ENCODE assay signal across 24 cellular contexts in the genomic region with DNA sequence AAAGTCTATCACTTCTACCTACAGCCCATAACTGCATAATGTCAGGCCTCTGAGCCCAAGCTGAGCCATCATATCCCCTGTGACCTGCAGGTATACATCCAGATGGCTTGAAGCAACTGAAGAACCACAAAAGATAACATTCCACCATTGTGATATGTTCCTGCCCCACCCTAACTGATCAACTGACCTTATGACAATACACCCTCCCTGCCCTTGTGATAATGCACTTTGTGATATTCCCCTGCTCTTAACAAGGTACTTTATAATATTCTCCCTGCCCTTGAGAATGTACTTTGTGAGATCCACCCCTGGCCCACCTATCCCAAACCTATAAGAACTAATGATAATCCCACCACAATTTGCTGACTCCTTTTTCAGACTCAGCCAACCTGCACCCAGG.
"Had no signal": no experiment of that assay in that cellular context is flagged by ENCODE, and none has a peak within 500 bp of the region (broad histone marks: within the 10 kb centered on the region; RNA-seq: fewer than 3 reads in every experiment).

No MANE protein-coding gene starts in this region.

- H3K9me3 ChIP-seq: ascending aorta, colonic mucosa, right lobe of liver, thoracic aorta, upper lobe of right lung had no signal

- H3K27me3 ChIP-seq: ascending aorta, colonic mucosa, hepatocyte, right lobe of liver, upper lobe of right lung had no signal

- H3K27ac ChIP-seq: ascending aorta, colonic mucosa, epithelial cell of prostate, hepatocyte, parathyroid adenoma, right lobe of liver, thoracic aorta, upper lobe of right lung had no signal

- H3K9ac ChIP-seq: parathyroid adenoma had no signal

- ATAC-seq: left cardiac atrium; natural killer cell treated with Interleukin-12 subunit alpha and Interleukin-12 subunit beta and Interleukin-15 and Interleukin-18, amount 100 ng/mL, for 72 hours; right lobe of liver; stimulated activated effector memory CD8-positive, alpha-beta T cell treated with anti-CD3 and anti-CD28 coated beads, Interleukin-12 subunit alpha, Interleukin-12 subunit beta, amount 100 ng/mL, for 72 hours; WTC11 had no signal

- H3K4me1 Mint-ChIP-seq: endodermal cell, WTC11 had no signal

- H3K36me3 ChIP-seq: ascending aorta, colonic mucosa, right lobe of liver, thoracic aorta, upper lobe of right lung had no signal

- H3K4me3 ChIP-seq: ascending aorta, colonic mucosa, hepatocyte, right lobe of liver, thoracic aorta, upper lobe of right lung had no signal

- H3K27ac Mint-ChIP-seq: endodermal cell, WTC11 had no signal

- H3K27me3 Mint-ChIP-seq: activated CD4-positive, alpha-beta memory T cell treated with anti-CD3 and anti-CD28 coated beads, Interleukin-2, amount 10 ng/mL, durations not matched to agents 7 days and 5 days; activated CD4-positive, alpha-beta T cell treated with anti-CD3 and anti-CD28 coated beads for 36 hours; central memory CD8-positive, alpha-beta T cell; natural killer cell treated with Interleukin-12 subunit alpha and Interleukin-12 subunit beta and Interleukin-15 and Interleukin-18, amount 100 ng/mL, for 72 hours; T-cell had no signal

- H3K9me3 Mint-ChIP-seq: central memory CD8-positive, alpha-beta T cell; endodermal cell; natural killer cell treated with Interleukin-12 subunit alpha and Interleukin-12 subunit beta and Interleukin-15 and Interleukin-18, amount 100 ng/mL, for 72 hours; stimulated activated effector memory CD8-positive, alpha-beta T cell treated with anti-CD3 and anti-CD28 coated beads, Interleukin-12 subunit alpha, Interleukin-12 subunit beta, amount 100 ng/mL, for 72 hours; T-cell; WTC11 had no signal

- H3K4me2 ChIP-seq: hepatocyte had no signal

- H3K4me3 Mint-ChIP-seq: activated CD4-positive, alpha-beta memory T cell treated with anti-CD3 and anti-CD28 coated beads, Interleukin-2, amount 10 ng/mL, durations not matched to agents 7 days and 5 days; activated CD4-positive, alpha-beta T cell treated with anti-CD3 and anti-CD28 coated beads for 36 hours; central memory CD8-positive, alpha-beta T cell; endodermal cell; stimulated activated effector memory CD8-positive, alpha-beta T cell treated with anti-CD3 and anti-CD28 coated beads, Interleukin-12 subunit alpha, Interleukin-12 subunit beta, amount 100 ng/mL, for 72 hours; WTC11 had no signal

- H3K4me1 ChIP-seq: ascending aorta, colonic mucosa, parathyroid adenoma, right lobe of liver had no signal

- H2AFZ ChIP-seq: hepatocyte, parathyroid adenoma had no signal

- H3K36me3 Mint-ChIP-seq: natural killer cell treated with Interleukin-12 subunit alpha and Interleukin-12 subunit beta and Interleukin-15 and Interleukin-18, amount 100 ng/mL, for 72 hours; stimulated activated effector memory CD8-positive, alpha-beta T cell treated with anti-CD3 and anti-CD28 coated beads, Interleukin-12 subunit alpha, Interleukin-12 subunit beta, amount 100 ng/mL, for 72 hours; WTC11 had no signal

- DNase-seq: activated CD4-positive, alpha-beta memory T cell treated with anti-CD3 and anti-CD28 coated beads, Interleukin-2, amount 10 ng/mL, durations not matched to agents 7 days and 5 days; activated CD4-positive, alpha-beta T cell treated with anti-CD3 and anti-CD28 coated beads for 36 hours; activated CD8-positive, alpha-beta memory T cell treated with anti-CD3 and anti-CD28 coated beads, Interleukin-2, amount 50 U/mL, for 48 hours; activated gamma-delta T cell treated with Interleukin-2 at 50 U/mL for 16 hours; activated T-cell treated with anti-CD3 and anti-CD28 coated beads, Interleukin-2, amount 50 U/mL, for 48 hours; colonic mucosa; endodermal cell; foreskin fibroblast; left cardiac atrium; right lobe of liver; small intestine; stimulated activated CD4-positive, alpha-beta T cell treated with anti-CD3 and anti-CD28 coated beads, Interleukin-15, amount 100 ng/mL, for 24 hours; stimulated activated CD4-positive, alpha-beta T cell treated with anti-CD3 and anti-CD28 coated beads, Interleukin-4, amount 100 ng/mL, for 24 hours; T-cell; upper lobe of right lung had no signal
